Comparison of ENCODE assay signal across 29 cellular contexts in the genomic region with DNA sequence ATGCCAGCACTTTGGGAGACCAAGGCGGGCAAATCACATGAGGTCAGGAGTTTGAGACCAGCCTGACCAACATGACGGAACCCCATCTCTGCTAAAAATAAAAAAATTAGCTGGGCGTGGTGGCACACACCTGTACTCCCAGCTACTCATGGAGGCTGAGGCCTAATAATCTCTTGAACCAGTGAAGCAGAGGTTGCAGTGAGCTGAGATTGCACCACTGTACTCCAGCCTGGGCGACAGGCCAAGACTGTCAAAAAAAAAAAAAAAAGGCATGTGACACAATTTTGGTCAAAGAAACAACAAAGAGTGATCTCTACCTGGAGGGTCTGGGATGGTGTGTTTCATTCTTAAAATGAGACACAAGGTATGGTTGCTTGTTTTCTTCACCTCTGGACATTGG.
"Had no signal": no experiment of that assay in that cellular context is flagged by ENCODE, and none has a peak within 500 bp of the region (broad histone marks: within the 10 kb centered on the region; RNA-seq: fewer than 3 reads in every experiment).

No MANE protein-coding gene starts in this region.

- H3K27ac ChIP-seq: adrenal gland, body of pancreas, cardiac muscle cell, colonic mucosa, gastrocnemius medialis, heart left ventricle had no signal

- ATAC-seq: activated CD4-positive, alpha-beta T cell treated with anti-CD3 and anti-CD28 coated beads for 36 hours; activated CD8-positive, alpha-beta memory T cell treated with anti-CD3 and anti-CD28 coated beads, Interleukin-2, amount 10 ng/mL, durations not matched to agents 7 days and 5 days; activated CD8-positive, alpha-beta T cell treated with anti-CD3 and anti-CD28 coated beads, Interleukin-2, amount 10 ng/mL, durations not matched to agents 7 days and 5 days; activated naive CD8-positive, alpha-beta T cell treated with anti-CD3 and anti-CD28 coated beads, Interleukin-2, amount 50 U/mL, for 24 hours; body of pancreas; esophagus mucosa; foreskin keratinocyte; gastrocnemius medialis; heart left ventricle had no signal

- H3K36me3 ChIP-seq: adrenal gland, cardiac muscle cell, colonic mucosa, gastrocnemius medialis, heart left ventricle had no signal

- H3K9me3 ChIP-seq: adrenal gland, body of pancreas, colonic mucosa, gastrocnemius medialis, heart left ventricle had no signal

- DNase-seq: activated CD4-positive, alpha-beta memory T cell treated with anti-CD3 and anti-CD28 coated beads for 36 hours; activated CD4-positive, alpha-beta T cell treated with anti-CD3 and anti-CD28 coated beads for 36 hours; activated CD4-positive, alpha-beta T cell treated with anti-CD3 and anti-CD28 coated beads, Interleukin-2, amount 10 ng/mL, durations not matched to agents 24 days and 14 days; activated CD4-positive, CD25-positive, alpha-beta regulatory T cell; activated CD4-positive, CD25-positive, alpha-beta regulatory T cell treated with anti-CD3 and anti-CD28 coated beads, Interleukin-2, amount 50 U/mL, for 72 hours; activated CD8-positive, alpha-beta memory T cell treated with anti-CD3 and anti-CD28 coated beads, Interleukin-2, amount 10 ng/mL, durations not matched to agents 7 days and 5 days; activated CD8-positive, alpha-beta memory T cell treated with anti-CD3 and anti-CD28 coated beads, Interleukin-2, amount 50 U/mL, for 4 hours; activated CD8-positive, alpha-beta T cell treated with anti-CD3 and anti-CD28 coated beads, Interleukin-2, amount 10 ng/mL, durations not matched to agents 7 days and 5 days; activated effector memory CD4-positive, alpha-beta T cell treated with anti-CD3 and anti-CD28 coated beads, Interleukin-2, amount 50 U/mL, for 16 hours; activated naive CD4-positive, alpha-beta T cell treated with anti-CD3 and anti-CD28 coated beads for 36 hours; activated naive CD8-positive, alpha-beta T cell treated with anti-CD3 and anti-CD28 coated beads for 36 hours; activated naive CD8-positive, alpha-beta T cell treated with anti-CD3 and anti-CD28 coated beads, Interleukin-2, amount 50 U/mL, for 24 hours; activated T-cell treated with anti-CD3 and anti-CD28 coated beads, Interleukin-2, amount 50 U/mL, for 1 hour; activated T-cell treated with anti-CD3 and anti-CD28 coated beads, Interleukin-2, amount 50 U/mL, for 48 hours; adrenal gland; amygdala; aorta; body of pancreas; central memory CD4-positive, alpha-beta T cell; cerebellar nuclear complex; colonic mucosa; effector CD8-positive, alpha-beta T cell; foreskin keratinocyte; gastrocnemius medialis; glutamatergic neuron; heart left ventricle; T-helper 2 cell had no signal

- H3K4me3 ChIP-seq: adrenal gland, body of pancreas, cardiac muscle cell, colonic mucosa, gastrocnemius medialis, heart left ventricle had no signal

- H3K27me3 ChIP-seq: adrenal gland, body of pancreas, cardiac muscle cell, colonic mucosa, foreskin keratinocyte, gastrocnemius medialis, heart left ventricle had no signal

- H3K4me1 ChIP-seq: adrenal gland, colonic mucosa, gastrocnemius medialis had no signal
